ENCODE assay signal across 9 cellular contexts in the genomic region with DNA sequence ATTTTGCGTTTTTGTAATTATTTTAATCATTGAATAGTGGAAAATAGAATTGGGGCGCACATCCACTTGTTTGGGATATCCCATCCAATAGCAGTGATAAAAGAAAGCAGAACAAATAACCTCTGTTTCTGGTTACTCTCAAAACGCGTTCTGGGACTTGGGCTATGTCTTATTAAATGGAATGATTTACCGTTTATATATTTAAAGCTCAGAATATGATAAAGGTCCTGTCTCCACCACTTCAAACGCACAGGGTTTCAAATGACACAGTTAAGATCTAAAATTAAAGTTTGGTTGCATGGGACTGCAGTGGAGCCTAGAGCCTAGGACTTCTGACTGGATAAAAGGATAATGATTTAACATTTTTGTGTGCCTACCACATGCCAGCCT. TPM values are rescaled to one million over a fixed set of nuclear protein-coding genes. Genes with fewer than 3 reads are reported as not detected.
A peak's percentile ranks its signal among the peaks of the same experiment; 100 is the strongest.
DNase-seq lines count a peak whose midpoint lies in the region; ATAC-seq lines count a peak whose summit lies in the region.
"Had no signal": no experiment of that assay in that cellular context is flagged by ENCODE, and none has a peak within 500 bp of the region (broad histone marks: within the 10 kb centered on the region; RNA-seq: fewer than 3 reads in every experiment).

No MANE protein-coding gene starts in this region.

- peak overlapping the region; percentile 100; the same call in 1 of the 2 replicates for H3K9ac ChIP-seq in iPS-20b (ENCODE audit: low read depth, low read length)

- peak overlapping the region; percentile 99 for H3K4me3 Mint-ChIP-seq in activated CD4-positive, alpha-beta memory T cell treated with anti-CD3 and anti-CD28 coated beads for 36 hours
- H3K4me3 Mint-ChIP-seq in stimulated activated memory B cell treated with anti-CD40 and anti-IgM and Interleukin-4, amounts not matched to agents 10 μg/mL and 1 μg/mL and 100 μg/mL, for 72 hours: peak overlapping the region; percentile 93

- no peaks in the 10 kb centered on the region for H3K27me3 Mint-ChIP-seq in activated CD4-positive, alpha-beta memory T cell treated with anti-CD3 and anti-CD28 coated beads for 36 hours
- no peaks in the 10 kb centered on the region for H3K27me3 Mint-ChIP-seq in stimulated activated memory B cell treated with anti-CD40 and anti-IgM and Interleukin-4, amounts not matched to agents 10 μg/mL and 1 μg/mL and 100 μg/mL, for 72 hours

- intact Hi-C loops in activated CD4-positive, alpha-beta memory T cell treated with anti-CD3 and anti-CD28 coated beads for 36 hours (cut with micrococcal nuclease): loop anchor here (5.0 kb wide), 6 partner anchors 38 to 1602 kb away; a partner anchor contains a TSS

- no peaks in the 10 kb centered on the region for H3K9me3 ChIP-seq in iPS-20b (ENCODE audit: insufficient read depth, low read depth, low read length)

- H3K4me1 Mint-ChIP-seq in activated CD4-positive, alpha-beta memory T cell treated with anti-CD3 and anti-CD28 coated beads for 36 hours (ENCODE audit: low read depth): peaks cover 36% of the 10 kb centered on the region
- peaks cover 60% of the 10 kb centered on the region for H3K4me1 Mint-ChIP-seq in stimulated activated memory B cell treated with anti-CD40 and anti-IgM and Interleukin-4, amounts not matched to agents 10 μg/mL and 1 μg/mL and 100 μg/mL, for 72 hours

- peaks cover 37% of the 10 kb centered on the region for H3K36me3 Mint-ChIP-seq in activated CD4-positive, alpha-beta memory T cell treated with anti-CD3 and anti-CD28 coated beads for 36 hours
- H3K36me3 Mint-ChIP-seq in stimulated activated memory B cell treated with anti-CD40 and anti-IgM and Interleukin-4, amounts not matched to agents 10 μg/mL and 1 μg/mL and 100 μg/mL, for 72 hours: peaks cover 28% of the 10 kb centered on the region

- H3K27me3 ChIP-seq in iPS-20b (ENCODE audit: insufficient read depth, low read length): no peaks in the 10 kb centered on the region

- POLR2A ChIA-PET in activated CD4-positive, alpha-beta memory T cell treated with anti-CD3 and anti-CD28 coated beads for 36 hours (lab: Charles Lee): interaction anchor here (0.8 to 12.4 kb wide), 8 partner anchors 6 to 39 kb away, joined by 3 to 202 read pairs (median 6); no protein-coding TSS in a partner anchor

- H3K27ac ChIP-seq in iPS-20b (ENCODE audit: low read length): peak overlapping the region; percentile 99

- CTCF ChIA-PET in activated CD4-positive, alpha-beta memory T cell treated with anti-CD3 and anti-CD28 coated beads for 36 hours (lab: Charles Lee): interaction anchor here (0.7 to 1.4 kb wide), 5 partner anchors 9 to 44 kb away, joined by 3 to 7 read pairs (median 5); no protein-coding TSS in a partner anchor

- peaks cover 4% of the 10 kb centered on the region; the same call in 1 of the 2 replicates for H3K4me1 ChIP-seq in iPS-20b (ENCODE audit: insufficient read depth, low read length)

- peak overlapping the region; percentile 100 for H3K27ac Mint-ChIP-seq in activated CD4-positive, alpha-beta memory T cell treated with anti-CD3 and anti-CD28 coated beads for 36 hours
- peak overlapping the region; percentile 100 for H3K27ac Mint-ChIP-seq in stimulated activated memory B cell treated with anti-CD40 and anti-IgM and Interleukin-4, amounts not matched to agents 10 μg/mL and 1 μg/mL and 100 μg/mL, for 72 hours

- H3K4me3 ChIP-seq in iPS-20b (ENCODE audit: low read length): peak overlapping the region; percentile 97

- peaks cover 23% of the 10 kb centered on the region for H3K36me3 ChIP-seq in iPS-20b (ENCODE audit: insufficient read depth, low read depth, low read length)

- peak; percentile 10 for DNase-seq in NCI-H2029 treated with DMSO at 0.1 percent for 48 hours (lab: John Stamatoyannopoulos, UW)
- DNase-seq in NCI-H2029 (lab: John Stamatoyannopoulos, UW): no peak
- DNase-seq in activated CD4-positive, alpha-beta memory T cell treated with anti-CD3 and anti-CD28 coated beads for 36 hours: no peak
- DNase-seq in GF-D8 (lab: John Stamatoyannopoulos, UW): no peak
- DNase-seq in DMS153 (lab: John Stamatoyannopoulos, UW): no peak
- no peak for DNase-seq in SHP77 (lab: John Stamatoyannopoulos, UW)

- no peaks in the 10 kb centered on the region for H3K9me3 Mint-ChIP-seq in activated CD4-positive, alpha-beta memory T cell treated with anti-CD3 and anti-CD28 coated beads for 36 hours
- H3K9me3 Mint-ChIP-seq in stimulated activated memory B cell treated with anti-CD40 and anti-IgM and Interleukin-4, amounts not matched to agents 10 μg/mL and 1 μg/mL and 100 μg/mL, for 72 hours: no peaks in the 10 kb centered on the region

- no peak for ATAC-seq in stimulated activated memory B cell treated with anti-CD40 and anti-IgM and Interleukin-4, amounts not matched to agents 10 μg/mL and 1 μg/mL and 100 μg/mL, for 72 hours
- ATAC-seq: sciatic nerve had no signal

RNA-seq across cellular contexts. Expression of a gene that starts 2.3 kb away (rescaled TPM):
- total RNA-seq in activated CD4-positive, alpha-beta memory T cell treated with anti-CD3 and anti-CD28 coated beads for 36 hours: 1,000 to 10,000 TPM; 2,378 to 2,407 TPM
